In genomic region chr6:31143148-31143547, GRCh38 we compare ENCODE assay signal across 12 cellular contexts. TPM values are rescaled to one million over a fixed set of nuclear protein-coding genes. Genes with fewer than 3 reads are reported as not detected.
A peak's percentile ranks its signal among the peaks of the same experiment; 100 is the strongest.
DNase-seq lines count a peak whose midpoint lies in the region; ATAC-seq and TF ChIP-seq lines count a peak whose summit lies in the region.
"Had no signal": no experiment of that assay in that cellular context is flagged by ENCODE, and none has a peak within 500 bp of the region (broad histone marks: within the 10 kb centered on the region; RNA-seq: fewer than 3 reads in every experiment).

No MANE protein-coding gene starts in this region.

- no peak overlapping the region for H3K4me3 Mint-ChIP-seq in chondrocyte (ENCODE audit: unreplicated experiment)

- no peak overlapping the region for H3K27ac ChIP-seq in iPS-20b (ENCODE audit: low read length)
- H3K27ac ChIP-seq in stomach, result peak overlapping the region in 4 of 5 donors; percentile 22 to 84 (median 81)
- H3K27ac ChIP-seq: adrenal gland had no signal

- H3K9me3 Mint-ChIP-seq in chondrocyte (ENCODE audit: low read depth), result no peaks in the 10 kb centered on the region

- peaks cover 26% of the 10 kb centered on the region for H3K4me1 Mint-ChIP-seq in chondrocyte (ENCODE audit: low read depth)

- no peak for ATAC-seq in GM21367 (IDR thresholded peaks at IDR 0.05; ENCODE audit: unreplicated experiment)

- H3K9me3 ChIP-seq in iPS-20b (ENCODE audit: insufficient read depth, low read depth, low read length) (no peaks in the 10 kb centered on the region), stomach (no peaks in the 10 kb centered on the region)
- H3K9me3 ChIP-seq: adrenal gland had no signal

- intact Hi-C loops in stomach (cut with DNase I; ENCODE audit: low total_unique reads), result no loop called here

- no peak for TF ChIP-seq POLR2A in stomach (IDR thresholded peaks at IDR 0.05)

- no peaks in the 10 kb centered on the region for H3K27me3 Mint-ChIP-seq in chondrocyte (ENCODE audit: low read depth)

- H3K4me1 ChIP-seq in iPS-20b (ENCODE audit: insufficient read depth, low read length) (peaks cover 24% of the 10 kb centered on the region; the same call in 1 of the 2 replicates), stomach (peaks cover 9 to 32% (median 23%) of the 10 kb centered on the region in 4 donors)
- H3K4me1 ChIP-seq: adrenal gland had no signal

- H3K27me3 ChIP-seq in iPS-20b (ENCODE audit: insufficient read depth, low read length), result no peaks in the 10 kb centered on the region
- no peaks in the 10 kb centered on the region for H3K27me3 ChIP-seq in stomach
- H3K27me3 ChIP-seq: adrenal gland had no signal

- H3K9ac ChIP-seq in iPS-20b (ENCODE audit: low read depth, low read length), result peak overlapping the region; percentile 40; the same call in 1 of the 2 replicates

- in situ Hi-C loops in G401 (cut with HindIII; ENCODE audit: low sequenced_read_pairs), result no loop called here

- peaks cover 47% of the 10 kb centered on the region for H3K36me3 ChIP-seq in iPS-20b (ENCODE audit: insufficient read depth, low read depth, low read length)
- peaks cover 0 to 45% (median 20%) of the 10 kb centered on the region in 4 donors for H3K36me3 ChIP-seq in stomach
- H3K36me3 ChIP-seq: adrenal gland had no signal

- no peak for TF ChIP-seq CTCF in chondrocyte (IDR thresholded peaks at IDR 0.05)
- TF ChIP-seq CTCF in stomach (IDR thresholded peaks at IDR 0.05), result no peak

- 24 to 51% (median 48%) methylated on average over 6 to 11 of the region's 11 CpGs for WGBS in stomach, 5 donors

- peaks cover 9% of the 10 kb centered on the region for H3K36me3 Mint-ChIP-seq in chondrocyte (ENCODE audit: low read depth)

- no peak for TF ChIP-seq EP300 in stomach (IDR thresholded peaks at IDR 0.05)

- peak overlapping the region; percentile 73 for H3K27ac Mint-ChIP-seq in chondrocyte (ENCODE audit: unreplicated experiment)

- H3K4me3 ChIP-seq in iPS-20b (ENCODE audit: low read length) (peak overlapping the region; percentile 17; the same call in 1 of the 2 replicates), stomach (no peak overlapping the region)
- H3K4me3 ChIP-seq: adrenal gland had no signal

- DNase-seq in HK-2 (ENCODE audit: unreplicated experiment), result peak; percentile 71
- DNase-seq in chondrocyte (ENCODE audit: low spot score), result no peak
- peak; percentile 59 for DNase-seq in stomach
- DNase-seq in G401 (ENCODE audit: low spot score), result no peak
- DNase-seq in pons (ENCODE audit: low spot score), result no peak
- no peak for DNase-seq in NCI-H1694 (lab: John Stamatoyannopoulos, UW)
- DNase-seq: activated CD4-positive, alpha-beta T cell treated with anti-CD3 and anti-CD28 coated beads for 48 hours; adrenal gland; NCI-H1048; stimulated activated CD8-positive, alpha-beta memory T cell treated with anti-CD3 and anti-CD28 coated beads, Interleukin-4, amount 100 ng/mL, for 48 hours had no signal

RNA-seq across cellular contexts. Expression of gene PSORS1C2, which starts 4.3 kb away (rescaled TPM):
- total RNA-seq in chondrocyte, result not detected in 3 replicates
- under 1 TPM in 1 of 5 donors, not detected in 4; 0.73 TPM for total RNA-seq in stomach
- 1 to 10 TPM in 1 of 3 donors, not detected in 2; 1.6 TPM for polyA plus RNA-seq in stomach
- not detected in 2 replicates for total RNA-seq in G401 (2014; rRNA removed; shearing (Covaris generic))
- total RNA-seq: adrenal gland had no signal
- polyA plus RNA-seq: adrenal gland had no signal

RNA-seq across cellular contexts. Expression of gene CCHCR1, which starts 14.5 kb away (rescaled TPM):
- total RNA-seq in chondrocyte (11.2 to 18.3 TPM (median 13.4 TPM) in 3 replicates), stomach (100 to 1,000 TPM in 1 of 5 donors, 10 to 100 TPM in 3, 1 to 10 TPM in 1; 9.7 to 201 (median 24.5) TPM)
- polyA plus RNA-seq in stomach, result 10 to 100 TPM; 11.8 to 21.0 (median 12.3) TPM
- 33.6 and 37.5 TPM in 2 replicates for total RNA-seq in G401 (2014; rRNA removed; shearing (Covaris generic))

RNA-seq across cellular contexts. Expression of gene TCF19, which starts 15.2 kb away (rescaled TPM):
- total RNA-seq in chondrocyte (7.4 to 22.4 TPM (median 7.9 TPM) in 3 replicates), stomach (10 to 100 TPM in 1 of 5 donors, 1 to 10 TPM in 4; 5.8 to 16.1 (median 7.1) TPM)
- 1 to 10 TPM; 5.0 to 7.7 (median 7.7) TPM for polyA plus RNA-seq in stomach
- 16.1 and 19.4 TPM in 2 replicates for total RNA-seq in G401 (2014; rRNA removed; shearing (Covaris generic))

RNA-seq across cellular contexts. Expression of gene CDSN, which starts 22.9 kb away (rescaled TPM):
- total RNA-seq in chondrocyte (0.12 TPM in 1 of 3 replicates, not detected in the others), stomach (not detected)
- under 1 TPM in 1 of 3 donors, not detected in 2; 0.05 TPM for polyA plus RNA-seq in stomach
- total RNA-seq in G401 (2014; rRNA removed; shearing (Covaris generic)), result not detected in 2 replicates
- total RNA-seq: adrenal gland had no signal

RNA-seq across cellular contexts. Expression of gene POU5F1, which starts 27.3 kb away (rescaled TPM):
- total RNA-seq in chondrocyte (1.2 to 1.6 TPM in 2 of 3 replicates, not detected in the other), stomach (100 to 1,000 TPM in 2 of 5 donors, 10 to 100 TPM in 2, not detected in 1; 47.5 to 155 (median 113) TPM)
- polyA plus RNA-seq in stomach, result 10 to 100 TPM in 1 of 3 donors, 1 to 10 TPM in 2; 2.6 to 13.0 (median 6.5) TPM
- 0.18 TPM in 1 of 2 replicates, not detected in the other for total RNA-seq in G401 (2014; rRNA removed; shearing (Covaris generic))

Comparison
In these comparisons a context has a peak if more than half of its experiments do, and no peak if none do; other contexts are left out.
1. DNase-seq: peak in HK-2 (single experiment) and stomach (single experiment); none in chondrocyte (single experiment), G401 (single experiment), pons (single experiment) and NCI-H1694 (single experiment).